20 cellular contexts compared by ENCODE assay signal in genomic region chr17:79562117-79562805, GRCh38. TPM values are rescaled to one million over a fixed set of nuclear protein-coding genes. Genes with fewer than 3 reads are reported as not detected.
"Had no signal": no experiment of that assay in that cellular context is flagged by ENCODE, and none has a peak within 500 bp of the region (broad histone marks: within the 10 kb centered on the region; RNA-seq: fewer than 3 reads in every experiment).

No MANE protein-coding gene starts in this region.

- H3K4me1 ChIP-seq: adrenal gland, psoas muscle, testis had no signal

- FAIRE-seq: TTC549 had no signal

- H3K36me3 ChIP-seq: adrenal gland had no signal

- H3K4me3 ChIP-seq: adrenal gland, mucosa of descending colon, psoas muscle, testis had no signal

- H3K36me3 Mint-ChIP-seq: activated naive CD4-positive, alpha-beta T cell treated with anti-CD3 and anti-CD28 coated beads, Interleukin-2, amount 10 ng/mL, durations not matched to agents 7 days and 5 days; natural killer cell treated with Interleukin-12 subunit alpha and Interleukin-12 subunit beta and Interleukin-15 and Interleukin-18, amount 100 ng/mL, for 72 hours had no signal

- DNase-seq: activated CD4-positive, alpha-beta T cell treated with anti-CD3 and anti-CD28 coated beads, Interleukin-2, amount 50 U/mL, for 1 hour; activated CD4-positive, CD25-positive, alpha-beta regulatory T cell; activated naive CD4-positive, alpha-beta T cell treated with anti-CD3 and anti-CD28 coated beads, Interleukin-2, amount 10 ng/mL, durations not matched to agents 7 days and 5 days; activated T-cell treated with anti-CD3 and anti-CD28 coated beads for 4 hours; adrenal gland; central memory CD4-positive, alpha-beta T cell; cortex of kidney; immature natural killer cell; left colon; stimulated activated CD4-positive, alpha-beta T cell treated with anti-CD3 and anti-CD28 coated beads, Interleukin-2, amount 100 ng/mL, for 48 hours; stimulated activated naive CD8-positive, alpha-beta T cell treated with anti-CD3 and anti-CD28 coated beads, Interleukin-15, Interleukin-2, amounts not matched to agents 100 U/mL and 50 U/mL, for 24 hours; T-helper 2 cell; testis had no signal

- H3K27me3 ChIP-seq: testis had no signal

- H3K27ac ChIP-seq: adrenal gland, psoas muscle, testis had no signal

- ATAC-seq: activated T-helper 17 cell treated with anti-CD3 and anti-CD28 coated beads, Interleukin-2, amount 50 U/mL, for 72 hours; esophagus mucosa; left colon; mucosa of descending colon; natural killer cell treated with Interleukin-12 subunit alpha and Interleukin-12 subunit beta and Interleukin-15 and Interleukin-18, amount 100 ng/mL, for 72 hours; psoas muscle; stimulated activated naive CD8-positive, alpha-beta T cell treated with anti-CD3 and anti-CD28 coated beads, Interleukin-15, Interleukin-2, amounts not matched to agents 100 U/mL and 50 U/mL, for 24 hours had no signal

- H3K4me1 Mint-ChIP-seq: activated naive CD4-positive, alpha-beta T cell treated with anti-CD3 and anti-CD28 coated beads, Interleukin-2, amount 10 ng/mL, durations not matched to agents 7 days and 5 days; activated T-helper 17 cell treated with anti-CD3 and anti-CD28 coated beads, Interleukin-2, amount 50 U/mL, for 72 hours had no signal

- H3K9me3 Mint-ChIP-seq: activated naive CD4-positive, alpha-beta T cell treated with anti-CD3 and anti-CD28 coated beads, Interleukin-2, amount 10 ng/mL, durations not matched to agents 7 days and 5 days; activated T-helper 17 cell treated with anti-CD3 and anti-CD28 coated beads, Interleukin-2, amount 50 U/mL, for 72 hours; immature natural killer cell; natural killer cell treated with Interleukin-12 subunit alpha and Interleukin-12 subunit beta and Interleukin-15 and Interleukin-18, amount 100 ng/mL, for 72 hours had no signal

- H3K4me3 Mint-ChIP-seq: activated naive CD4-positive, alpha-beta T cell treated with anti-CD3 and anti-CD28 coated beads, Interleukin-2, amount 10 ng/mL, durations not matched to agents 7 days and 5 days; activated T-helper 17 cell treated with anti-CD3 and anti-CD28 coated beads, Interleukin-2, amount 50 U/mL, for 72 hours; immature natural killer cell; natural killer cell treated with Interleukin-12 subunit alpha and Interleukin-12 subunit beta and Interleukin-15 and Interleukin-18, amount 100 ng/mL, for 72 hours had no signal

- H3K27ac Mint-ChIP-seq: activated naive CD4-positive, alpha-beta T cell treated with anti-CD3 and anti-CD28 coated beads, Interleukin-2, amount 10 ng/mL, durations not matched to agents 7 days and 5 days; activated T-helper 17 cell treated with anti-CD3 and anti-CD28 coated beads, Interleukin-2, amount 50 U/mL, for 72 hours; immature natural killer cell; natural killer cell treated with Interleukin-12 subunit alpha and Interleukin-12 subunit beta and Interleukin-15 and Interleukin-18, amount 100 ng/mL, for 72 hours had no signal

- H3K9me3 ChIP-seq: adrenal gland, mucosa of descending colon, psoas muscle, testis had no signal

RNA-seq across cellular contexts. Expression of gene RBFOX3, which starts 48.6 kb away (rescaled TPM):
- total RNA-seq: activated CD8-positive, alpha-beta memory T cell treated with anti-CD3 and anti-CD28 coated beads for 36 hours; activated T-helper 17 cell treated with anti-CD3 and anti-CD28 coated beads, Interleukin-2, amount 50 U/mL, for 72 hours; natural killer cell treated with Interleukin-12 subunit alpha and Interleukin-12 subunit beta and Interleukin-15 and Interleukin-18, amount 100 ng/mL, for 72 hours; psoas muscle had no signal
